ENCODE assay signal across 8 cellular contexts in the genomic region with DNA sequence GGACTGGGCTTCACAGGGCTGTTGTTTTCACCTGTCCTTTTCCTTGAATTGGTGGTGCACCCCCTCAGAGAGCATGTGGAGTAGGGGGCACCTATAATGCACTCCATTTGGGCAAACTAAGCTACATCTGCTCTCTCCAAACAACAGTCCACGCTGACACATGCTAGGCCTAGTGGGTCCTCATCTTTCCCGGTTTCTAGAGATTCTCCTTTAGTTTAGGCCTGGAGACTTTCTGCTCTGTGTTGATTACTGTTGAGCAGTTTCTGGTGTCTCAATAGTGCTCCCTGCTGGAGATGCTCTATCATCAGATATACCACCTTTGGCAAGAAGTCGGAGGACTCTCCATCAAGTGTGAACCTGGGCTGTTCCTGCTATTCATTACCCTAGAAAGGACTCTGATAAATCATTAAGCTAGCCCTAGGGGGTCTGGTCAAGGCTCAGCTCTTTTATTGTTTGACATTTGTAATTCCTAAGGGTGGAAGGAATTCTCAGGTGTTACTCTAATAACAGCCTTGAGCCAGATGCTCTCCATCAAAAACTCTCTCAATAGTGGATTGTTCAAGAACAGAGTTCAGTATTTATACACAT.
DNase-seq lines count a peak whose midpoint lies in the region; TF ChIP-seq lines count a peak whose summit lies in the region.

No MANE protein-coding gene starts in this region.

- no peaks in the 10 kb centered on the region for H3K9me3 ChIP-seq in GM23248 (ENCODE audit: low read depth)

- H3K9me2 ChIP-seq in GM23248 (ENCODE audit: insufficient read depth), result no peaks in the 10 kb centered on the region

- DNase-seq in GM10248 (ENCODE audit: extremely low spot score) (peak; percentile 50), GM23248 (peak; percentile 84), LHCN-M2 (ENCODE audit: low read depth) (peak; percentile 64), T1000 (lab: John Stamatoyannopoulos, UW) (peak; percentile 33), brain pericyte (ENCODE audit: low read depth, low spot score) (peak; percentile 17), iris pigment epithelial cell (ENCODE audit: low read depth) (peak; percentile 72), NCI-H187 treated with DMSO at 0.1 percent for 48 hours (lab: John Stamatoyannopoulos, UW) (no peak)
- peak; percentile 10 for DNase-seq in stimulated activated CD4-positive, alpha-beta T cell treated with anti-CD3 and anti-CD28 coated beads, Interleukin-4, amount 100 ng/mL, for 1 hour

- in situ Hi-C loops in GM23248 (cut with MboI), result loop anchor here (5.0 to 25.0 kb wide), 2 partner anchors 131 to 296 kb away; no protein-coding TSS in a partner anchor

- no peak overlapping the region for H3K9ac ChIP-seq in GM23248

- no peaks in the 10 kb centered on the region for H3K27me3 ChIP-seq in GM23248 (replicated peaks; ENCODE audit: insufficient read depth)

- no peaks in the 10 kb centered on the region for H4K20me1 ChIP-seq in GM23248 (ENCODE audit: insufficient read depth)

- H3K27ac ChIP-seq in GM23248, result no peak overlapping the region

- WGBS in GM23248 (ENCODE audit: low coverage in 1 of 2, low lambda C conversion rate in 2 of 2, missing lambda C conversion rate in 2 of 2), 2 experiments, result 0 to 3% methylated on average over 3 of the region's 3 CpGs

- no peaks in the 10 kb centered on the region for H3F3A ChIP-seq in GM23248 (ENCODE audit: insufficient read depth)

- H3K79me2 ChIP-seq in GM23248 (ENCODE audit: insufficient read depth), result no peaks in the 10 kb centered on the region

- POLR2A ChIA-PET in GM10248 (lab: Yijun Ruan, JAX), result no interaction called here

- H3K4me1 ChIP-seq in GM23248 (ENCODE audit: insufficient read depth), result no peaks in the 10 kb centered on the region

- H3K4me2 ChIP-seq in GM23248 (ENCODE audit: unreplicated experiment), result no peak overlapping the region

- peak; percentile 65 for TF ChIP-seq CTCF in GM10248 (IDR thresholded peaks at IDR 0.05; ENCODE audit: control extremely low read depth, extremely low read depth, low read depth, missing control alignments)

- H2AFZ ChIP-seq in GM23248, result no peak overlapping the region

- H3K36me3 ChIP-seq in GM23248 (ENCODE audit: low read depth), result no peaks in the 10 kb centered on the region

- no peak overlapping the region for H3K4me3 ChIP-seq in GM23248

- CTCF ChIA-PET in GM10248 (lab: Yijun Ruan, JAX), result interaction anchor here (0.7 to 6.0 kb wide), 24 partner anchors 9 to 842 kb away, joined by 3 to 106 read pairs (median 4); partner anchors contain the start of gene FYB1
